8 cellular contexts compared by ENCODE assay signal in the genomic region with DNA sequence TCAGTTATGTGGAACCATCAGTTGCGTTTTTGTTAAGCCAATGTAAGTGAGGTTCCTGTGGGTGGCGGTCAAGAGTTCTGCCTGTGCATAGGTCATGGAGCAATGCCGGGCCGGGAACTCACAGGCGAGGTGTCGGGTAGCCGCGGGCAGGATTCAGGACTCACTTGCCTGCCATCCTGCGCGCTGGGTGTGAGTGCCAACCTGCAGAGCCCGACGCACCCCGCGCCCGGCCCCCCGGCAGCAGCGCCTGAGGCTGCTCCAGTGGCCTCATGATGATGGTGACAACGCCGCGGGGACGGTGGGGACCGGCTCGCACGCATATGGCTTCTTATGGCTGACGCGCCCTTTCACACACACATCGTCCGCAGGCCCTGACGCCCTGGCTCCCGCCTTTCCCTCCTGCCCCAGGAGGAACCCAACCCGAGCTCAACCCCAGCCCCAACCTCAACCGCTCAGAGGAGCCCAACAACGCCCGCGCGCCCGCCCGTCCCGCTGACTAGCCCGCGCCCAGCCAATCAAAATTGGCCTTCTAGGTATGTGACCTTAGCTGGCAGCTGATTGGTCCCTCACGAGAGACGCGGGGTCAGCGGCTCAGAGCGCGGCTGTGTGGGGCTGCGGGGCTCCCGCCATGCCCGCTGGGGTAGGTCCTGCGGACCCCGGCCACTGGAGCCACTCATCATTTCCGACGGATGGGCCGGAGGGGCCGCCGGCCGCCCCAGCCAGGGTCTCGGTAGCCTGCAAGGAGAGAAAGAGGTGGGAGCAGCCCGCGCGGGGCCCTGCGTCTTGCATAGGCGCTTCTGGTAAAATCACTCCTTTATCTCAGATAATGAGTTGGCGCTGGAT. TPM values are rescaled to one million over a fixed set of nuclear protein-coding genes. Genes with fewer than 3 reads are reported as not detected.
DNase-seq lines count a peak whose midpoint lies in the region; ATAC-seq and TF ChIP-seq lines count a peak whose summit lies in the region.

A gene with protein sequence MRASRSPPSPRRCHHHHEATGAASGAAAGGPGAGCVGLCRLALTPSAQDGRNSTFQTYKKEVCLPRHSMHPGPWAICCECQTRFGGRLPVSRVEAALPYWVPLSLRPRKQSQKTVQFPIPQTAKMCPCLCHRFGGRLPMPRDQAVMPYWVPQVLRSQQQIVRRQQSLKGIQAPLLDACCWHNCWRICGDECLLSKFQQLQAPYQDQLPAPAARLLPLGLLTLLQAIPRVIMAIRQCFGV (minus strand): TSS at position 470 of the 843 bp plus-strand sequence. CDS start 150 bp downstream, at position 320.

- H3K27me3 ChIP-seq in SJSA1 (replicated peaks) (no peaks in the 10 kb centered on the region), gastroesophageal sphincter (no peaks in the 10 kb centered on the region), neutrophil (no peaks in the 10 kb centered on the region)

- POLR2A ChIA-PET in GM10248 (lab: Yijun Ruan, JAX), result interaction anchor here (0.6 to 1.2 kb wide), 2 partner anchors 14 to 67 kb away, joined by 4 read pairs; no protein-coding TSS in a partner anchor

- TF ChIP-seq EP300 in gastroesophageal sphincter (IDR thresholded peaks at IDR 0.05), result no peak

- peak; percentile 93 to 95 for TF ChIP-seq POLR2A in gastroesophageal sphincter (IDR thresholded peaks at IDR 0.05)

- TF ChIP-seq CTCF in GM10248 (IDR thresholded peaks at IDR 0.05; ENCODE audit: control extremely low read depth, extremely low read depth, low read depth, missing control alignments) (peak; percentile 58), HFFc6 (IDR thresholded peaks at IDR 0.05) (peak; percentile 77), gastroesophageal sphincter (IDR thresholded peaks at IDR 0.05) (peak in 3 of 4 experiments; percentile 64 to 71 (median 64)), neutrophil (IDR thresholded peaks at IDR 0.05) (peak; percentile 32)

- CTCF ChIA-PET in GM10248 (lab: Yijun Ruan, JAX), result interaction anchor here (0.8 to 4.5 kb wide), 7 partner anchors 9 to 77 kb away, joined by 3 to 20 read pairs (median 3); no protein-coding TSS in a partner anchor
- CTCF ChIA-PET in activated naive CD4-positive, alpha-beta T cell treated with anti-CD3 and anti-CD28 coated beads for 36 hours (lab: Charles Lee), result interaction anchor here (0.6 to 3.3 kb wide), 6 partner anchors 9 to 319 kb away, joined by 3 to 16 read pairs (median 6); no protein-coding TSS in a partner anchor

- H3K27ac ChIP-seq in SJSA1, result peak within 1 kb of the TSS; percentile 72
- peak within 1 kb of the TSS; percentile 83 to 96 (median 92) for H3K27ac ChIP-seq in gastroesophageal sphincter
- peak within 1 kb of the TSS; percentile 69 for H3K27ac ChIP-seq in neutrophil
- peak within 1 kb of the TSS; percentile 94 for H3K27ac ChIP-seq in substantia nigra (ENCODE audit: low read depth, low read length, poor library complexity, severe bottlenecking)

- peaks cover 15% of the 10 kb centered on the region for H3K4me1 ChIP-seq in SJSA1 (replicated peaks)
- peaks cover 0 to 13% (median 7%) of the 10 kb centered on the region in 3 donors for H3K4me1 ChIP-seq in gastroesophageal sphincter
- H3K4me1 ChIP-seq in neutrophil (ENCODE audit: control insufficient read depth in 1 of 2, insufficient read depth in 1 of 2, low read depth in 1 of 2, low read length in 1 of 2), result peaks cover 13 to 16% of the 10 kb centered on the region in 2 experiments

- H3K4me3 ChIP-seq in SJSA1 (peak within 1 kb of the TSS; percentile 65), gastroesophageal sphincter (peak within 1 kb of the TSS; percentile 91 to 92), neutrophil (ENCODE audit: low read depth in 1 of 2, low read length in 1 of 2) (peak within 1 kb of the TSS; percentile 80 to 89)

- peak within 1 kb of the TSS; percentile 99 for H3K4me3 Mint-ChIP-seq in HFFc6
- peak within 1 kb of the TSS; percentile 88 for H3K4me3 Mint-ChIP-seq in activated naive CD4-positive, alpha-beta T cell treated with anti-CD3 and anti-CD28 coated beads for 36 hours

- DNase-seq in GM10248 (ENCODE audit: extremely low spot score) (peak; percentile 99), HFFc6 (peak; percentile 94), MV-4-11 (lab: John Stamatoyannopoulos, UW) (peak; percentile 91), SJSA1 (ENCODE audit: low read depth in 1 of 2, low spot score in 2 of 2) (peak; percentile 94 to 97), substantia nigra (lab: John Stamatoyannopoulos, UW) (peak; percentile 74 to 98 (median 94))
- DNase-seq in activated naive CD4-positive, alpha-beta T cell treated with anti-CD3 and anti-CD28 coated beads for 36 hours, result peak; percentile 98

- WGBS in gastroesophageal sphincter (ENCODE audit: low coverage in 1 of 2), 2 donors, result 0% methylated on average over 2 to 6 of the region's 65 CpGs

- H3K36me3 Mint-ChIP-seq in HFFc6 (ENCODE audit: low read depth), result peaks cover 14% of the 10 kb centered on the region
- H3K36me3 Mint-ChIP-seq in activated naive CD4-positive, alpha-beta T cell treated with anti-CD3 and anti-CD28 coated beads for 36 hours (ENCODE audit: low read depth), result peaks cover 13% of the 10 kb centered on the region

- H3K27ac Mint-ChIP-seq in HFFc6, result peak within 1 kb of the TSS; percentile 98
- H3K27ac Mint-ChIP-seq in activated naive CD4-positive, alpha-beta T cell treated with anti-CD3 and anti-CD28 coated beads for 36 hours, result peak within 1 kb of the TSS; percentile 91

- no peaks in the 10 kb centered on the region for H3K9me3 Mint-ChIP-seq in HFFc6
- H3K9me3 Mint-ChIP-seq in activated naive CD4-positive, alpha-beta T cell treated with anti-CD3 and anti-CD28 coated beads for 36 hours, result no peaks in the 10 kb centered on the region

- ATAC-seq in gastroesophageal sphincter, result peak; percentile 99

- no peaks in the 10 kb centered on the region for H3K9me3 ChIP-seq in SJSA1 (replicated peaks)
- no peaks in the 10 kb centered on the region for H3K9me3 ChIP-seq in gastroesophageal sphincter
- no peaks in the 10 kb centered on the region for H3K9me3 ChIP-seq in neutrophil

- H3K36me3 ChIP-seq in SJSA1 (peaks cover 13% of the 10 kb centered on the region; the same call in 1 of the 2 replicates), gastroesophageal sphincter (no peaks in the 10 kb centered on the region), neutrophil (no peaks in the 10 kb centered on the region)

- peaks cover 7% of the 10 kb centered on the region for H3K27me3 Mint-ChIP-seq in HFFc6 (ENCODE audit: insufficient read depth)
- H3K27me3 Mint-ChIP-seq in activated naive CD4-positive, alpha-beta T cell treated with anti-CD3 and anti-CD28 coated beads for 36 hours (ENCODE audit: low read depth), result no peaks in the 10 kb centered on the region

- H3K4me1 Mint-ChIP-seq in HFFc6 (ENCODE audit: low read depth), result peaks cover 25% of the 10 kb centered on the region
- H3K4me1 Mint-ChIP-seq in activated naive CD4-positive, alpha-beta T cell treated with anti-CD3 and anti-CD28 coated beads for 36 hours (ENCODE audit: low read depth), result peaks cover 17% of the 10 kb centered on the region

- intact Hi-C loops in activated naive CD4-positive, alpha-beta T cell treated with anti-CD3 and anti-CD28 coated beads for 36 hours (cut with micrococcal nuclease), result loop anchor here (1.0 to 5.0 kb wide), 6 partner anchors 66 to 555 kb away; a partner anchor contains a TSS

RNA-seq across cellular contexts. Expression of the gene that starts here (rescaled TPM):
- total RNA-seq in HFFc6 (2021; fragmentation: NEBNext Ultra II Directional; extraction: Animal tissue kit (Norgen Biotek cat#: 25700)), result 10 to 100 TPM in 5 of 6 experiments, 1 to 10 TPM in 1; 8.5 to 15.0 (median 11.7) TPM
- 4.9 and 18.7 TPM in 2 replicates for total RNA-seq in SJSA1 (2014; rRNA removed; shearing (Covaris generic))
- 10 to 100 TPM; 17.2 to 23.4 TPM for total RNA-seq in activated naive CD4-positive, alpha-beta T cell treated with anti-CD3 and anti-CD28 coated beads for 36 hours
- 1 to 10 TPM in 3 of 4 donors, under 1 TPM in 1; 0.67 to 4.2 (median 2.2) TPM for total RNA-seq in gastroesophageal sphincter

Comparison
In these comparisons a context has a peak if more than half of its experiments do, and no peak if none do; other contexts are left out.
1. Peak in every context shown above with its lines: DNase-seq, ATAC-seq, H3K4me3 ChIP-seq and H3K27ac ChIP-seq.